In the genomic region with DNA sequence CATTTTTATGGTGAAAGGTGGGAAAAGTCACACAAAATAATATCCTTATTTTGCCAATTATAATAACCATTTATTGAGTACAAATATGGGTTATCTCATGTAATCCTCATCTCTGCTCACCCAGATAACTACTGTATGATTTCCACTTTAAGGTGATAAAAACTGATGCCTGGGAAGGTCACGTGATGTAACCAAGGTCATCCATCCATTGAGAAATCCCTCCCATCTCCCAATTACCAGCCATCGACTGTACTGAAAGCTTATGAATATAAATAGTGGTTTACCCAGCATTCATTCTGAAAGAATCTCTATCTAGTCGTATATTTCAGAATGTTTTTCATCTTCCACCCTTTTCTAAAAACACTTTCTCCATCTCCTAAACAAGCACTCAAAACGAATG, we compare ENCODE assay signal across 8 cellular contexts.
"Had no signal": no experiment of that assay in that cellular context is flagged by ENCODE, and none has a peak within 500 bp of the region (broad histone marks: within the 10 kb centered on the region; RNA-seq: fewer than 3 reads in every experiment).

No MANE protein-coding gene starts in this region.

- ATAC-seq: GM12878 had no signal

- FAIRE-seq: G401.6, GM12878, GM12891, GM12892, GM18507, GM19239 had no signal

- H3K4me3 ChIP-seq: GM12878 had no signal

- DNase-seq: GDM1, GF-D8 had no signal
